ENCODE assay signal across 1 cellular context in the genomic region with DNA sequence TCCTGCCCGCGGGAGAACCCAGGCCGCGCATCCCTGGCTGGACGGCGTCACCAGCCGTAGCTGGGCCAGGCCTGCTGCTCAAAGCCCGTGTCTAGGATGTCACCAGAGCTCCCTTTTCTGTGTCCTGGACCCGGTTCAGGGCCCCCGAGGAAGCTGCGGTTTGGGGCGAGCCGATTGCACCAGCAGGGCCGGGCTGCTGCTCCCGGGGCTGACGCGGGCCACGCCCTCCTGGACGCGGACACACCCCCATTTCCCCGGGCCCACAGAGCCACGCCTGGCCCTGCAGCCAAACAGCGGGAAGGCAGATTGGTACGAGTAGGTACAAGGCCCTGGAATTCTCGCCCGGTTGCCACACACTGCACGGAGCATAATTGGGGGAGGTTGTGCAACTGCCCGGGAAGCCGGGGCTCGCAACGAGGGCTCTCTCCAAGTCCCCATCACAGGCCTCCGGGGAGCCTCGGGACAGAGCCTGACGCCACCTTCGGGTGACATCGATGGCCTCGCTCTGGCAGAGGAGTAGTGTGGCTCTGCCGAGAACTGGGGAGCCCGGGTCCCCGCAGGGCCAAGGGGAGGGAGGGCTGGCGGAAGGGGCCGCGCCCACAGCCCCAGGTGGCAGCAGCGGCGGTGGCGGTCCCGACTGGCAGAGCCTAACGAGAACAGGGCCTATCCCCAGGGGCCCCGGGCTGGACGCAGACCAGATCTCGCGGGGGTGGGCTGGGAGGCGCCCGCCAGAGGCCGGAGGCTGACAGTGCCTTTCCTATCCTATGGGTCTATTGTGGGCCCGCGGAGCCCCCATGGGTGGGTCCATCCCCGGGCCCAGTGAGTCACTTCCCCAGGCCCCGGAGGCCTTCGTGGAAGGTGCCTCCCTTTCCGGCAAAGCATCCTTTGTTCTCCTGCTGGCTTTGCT.
TF ChIP-seq lines count a peak whose summit lies in the region.

No MANE protein-coding gene starts in this region.

TF ChIP-seq in HepG2, 621 proteins besides CTCF, POLR2A, EP300 and RAD21 (continued from another document and continues in another):
- TF ChIP-seq KDM2A (CRISPR knock-in tag; IDR thresholded peaks at IDR 0.05; ENCODE audit: borderline replicate concordance, low read depth) (peak; percentile 40; the same call in 1 of the 2 replicates), RXRB (CRISPR knock-in tag; IDR thresholded peaks at IDR 0.05; ENCODE audit: borderline replicate concordance) (no peak), TGIF2 (CRISPR knock-in tag; IDR thresholded peaks at IDR 0.05) (0 out of 2 replicates have a peak, but pooled peaks have one; percentile 10), RBFOX2 (IDR thresholded peaks at IDR 0.05; ENCODE audit: low read depth, low read length) (peak; percentile 37; the same call in 1 of the 2 replicates), ZNF644 (CRISPR knock-in tag; IDR thresholded peaks at IDR 0.05; ENCODE audit: low read depth) (no peak), PHF21A (CRISPR knock-in tag; IDR thresholded peaks at IDR 0.05) (peak; percentile 32), FOSL2 (CRISPR knock-in tag; IDR thresholded peaks at IDR 0.05) (0 out of 2 replicates have a peak, but pooled peaks have one; percentile 33), ZNF558 (CRISPR knock-in tag; IDR thresholded peaks at IDR 0.05; ENCODE audit: borderline replicate concordance) (0 out of 2 replicates have a peak, but pooled peaks have one; percentile 48), UBTF (CRISPR knock-in tag; IDR thresholded peaks at IDR 0.05) (peak; percentile 79), GABPB1 (CRISPR knock-in tag; IDR thresholded peaks at IDR 0.05) (peak; percentile 51; the same call in 1 of the 2 replicates), GATAD2A (CRISPR knock-in tag; IDR thresholded peaks at IDR 0.05) (0 out of 2 replicates have a peak, but pooled peaks have one; percentile 7), MBD4 (IDR thresholded peaks at IDR 0.05; ENCODE audit: borderline replicate concordance, low read length) (no peak), ZNF160 (CRISPR knock-in tag; IDR thresholded peaks at IDR 0.05) (no peak), ZFAT (CRISPR knock-in tag; conservative IDR thresholded peaks at IDR 0.05) (no peak), NFKBIZ (CRISPR knock-in tag; IDR thresholded peaks at IDR 0.05) (no peak), PHF8 (CRISPR knock-in tag; IDR thresholded peaks at IDR 0.05) (peak; percentile 31; the same call in 1 of the 2 replicates), YEATS4 (CRISPR knock-in tag; IDR thresholded peaks at IDR 0.05; ENCODE audit: borderline replicate concordance) (peak; percentile 24; the same call in 1 of the 2 replicates), POLR2G (IDR thresholded peaks at IDR 0.05; ENCODE audit: low read depth, low read length) (peak; percentile 25; the same call in 1 of the 2 replicates), SP4 (CRISPR knock-in tag; IDR thresholded peaks at IDR 0.05) (peak; percentile 33; the same call in 1 of the 2 replicates), ZNF234 (CRISPR knock-in tag; conservative IDR thresholded peaks at IDR 0.05) (no peak), TEAD3 (CRISPR knock-in tag; optimal IDR thresholded peaks at IDR 0.05; ENCODE audit: borderline replicate concordance) (peak; percentile 27), SAP130 (CRISPR knock-in tag; IDR thresholded peaks at IDR 0.05; ENCODE audit: low read depth) (peak; percentile 22; the same call in 1 of the 2 replicates), SPEN (CRISPR knock-in tag; IDR thresholded peaks at IDR 0.05; ENCODE audit: low read depth) (peak; percentile 45; the same call in 1 of the 2 replicates), NONO (IDR thresholded peaks at IDR 0.05) (no peak), NONO (CRISPR knock-in tag; conservative IDR thresholded peaks at IDR 0.05) (peak; percentile 42; the same call in 1 of the 2 replicates), CHD2 (IDR thresholded peaks at IDR 0.05; ENCODE audit: low read depth, low read length) (0 out of 2 replicates have a peak, but pooled peaks have one; percentile 31), ZFX (CRISPR knock-in tag; IDR thresholded peaks at IDR 0.05; ENCODE audit: low read depth) (peak; percentile 57; the same call in 1 of the 2 replicates), ZNF274 (CRISPR knock-in tag; IDR thresholded peaks at IDR 0.05) (0 out of 2 replicates have a peak, but pooled peaks have one; percentile 31), ZNF687 (CRISPR knock-in tag; IDR thresholded peaks at IDR 0.05) (peak; percentile 73), ZFP37 (CRISPR knock-in tag; IDR thresholded peaks at IDR 0.05; ENCODE audit: borderline replicate concordance) (no peak), ZNF614 (CRISPR knock-in tag; IDR thresholded peaks at IDR 0.05; ENCODE audit: borderline replicate concordance) (no peak), ZNF235 (CRISPR knock-in tag; IDR thresholded peaks at IDR 0.05; ENCODE audit: borderline replicate concordance) (no peak), CEBPB (IDR thresholded peaks at IDR 0.05; ENCODE audit: borderline replicate concordance, low read depth, low read length) (peak; percentile 86), PHF20 (CRISPR knock-in tag; IDR thresholded peaks at IDR 0.05) (peak; percentile 22; the same call in 1 of the 2 replicates), ZNF777 (CRISPR knock-in tag; IDR thresholded peaks at IDR 0.05) (peak; percentile 75), ZFY (CRISPR knock-in tag; IDR thresholded peaks at IDR 0.05) (peak; percentile 67), ZNF121 (CRISPR knock-in tag; IDR thresholded peaks at IDR 0.05) (0 out of 2 replicates have a peak, but pooled peaks have one; percentile 2), SP5 (CRISPR knock-in tag; IDR thresholded peaks at IDR 0.05; ENCODE audit: borderline replicate concordance, low read depth) (no peak), SATB2 (CRISPR knock-in tag; IDR thresholded peaks at IDR 0.05) (no peak), LCORL (IDR thresholded peaks at IDR 0.05) (no peak), LCORL (CRISPR knock-in tag; IDR thresholded peaks at IDR 0.05) (peak; percentile 73)
- TF ChIP-seq, protein P1, sequence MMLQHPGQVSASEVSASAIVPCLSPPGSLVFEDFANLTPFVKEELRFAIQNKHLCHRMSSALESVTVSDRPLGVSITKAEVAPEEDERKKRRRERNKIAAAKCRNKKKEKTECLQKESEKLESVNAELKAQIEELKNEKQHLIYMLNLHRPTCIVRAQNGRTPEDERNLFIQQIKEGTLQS (CRISPR knock-in tag; IDR thresholded peaks at IDR 0.05), result 0 out of 2 replicates have a peak, but pooled peaks have one; percentile 8
- TF ChIP-seq, protein P2, sequence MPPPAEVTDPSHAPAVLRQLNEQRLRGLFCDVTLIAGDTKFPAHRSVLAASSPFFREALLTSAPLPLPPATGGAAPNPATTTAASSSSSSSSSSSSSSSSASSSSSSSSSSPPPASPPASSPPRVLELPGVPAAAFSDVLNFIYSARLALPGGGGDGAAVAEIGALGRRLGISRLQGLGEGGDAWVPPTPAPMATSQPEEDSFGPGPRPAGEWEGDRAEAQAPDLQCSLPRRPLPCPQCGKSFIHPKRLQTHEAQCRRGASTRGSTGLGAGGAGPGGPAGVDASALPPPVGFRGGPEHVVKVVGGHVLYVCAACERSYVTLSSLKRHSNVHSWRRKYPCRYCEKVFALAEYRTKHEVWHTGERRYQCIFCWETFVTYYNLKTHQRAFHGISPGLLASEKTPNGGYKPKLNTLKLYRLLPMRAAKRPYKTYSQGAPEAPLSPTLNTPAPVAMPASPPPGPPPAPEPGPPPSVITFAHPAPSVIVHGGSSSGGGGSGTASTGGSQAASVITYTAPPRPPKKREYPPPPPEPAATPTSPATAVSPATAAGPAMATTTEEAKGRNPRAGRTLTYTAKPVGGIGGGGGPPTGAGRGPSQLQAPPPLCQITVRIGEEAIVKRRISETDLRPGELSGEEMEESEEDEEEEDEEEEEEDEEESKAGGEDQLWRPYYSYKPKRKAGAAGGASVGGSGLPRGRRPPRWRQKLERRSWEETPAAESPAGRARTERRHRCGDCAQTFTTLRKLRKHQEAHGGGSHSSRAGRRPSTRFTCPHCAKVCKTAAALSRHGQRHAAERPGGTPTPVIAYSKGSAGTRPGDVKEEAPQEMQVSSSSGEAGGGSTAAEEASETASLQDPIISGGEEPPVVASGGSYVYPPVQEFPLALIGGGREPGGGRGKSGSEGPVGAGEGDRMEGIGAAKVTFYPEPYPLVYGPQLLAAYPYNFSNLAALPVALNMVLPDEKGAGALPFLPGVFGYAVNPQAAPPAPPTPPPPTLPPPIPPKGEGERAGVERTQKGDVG (CRISPR knock-in tag; IDR thresholded peaks at IDR 0.05; ENCODE audit: borderline replicate concordance), result no peak
- TF ChIP-seq, protein P3, sequence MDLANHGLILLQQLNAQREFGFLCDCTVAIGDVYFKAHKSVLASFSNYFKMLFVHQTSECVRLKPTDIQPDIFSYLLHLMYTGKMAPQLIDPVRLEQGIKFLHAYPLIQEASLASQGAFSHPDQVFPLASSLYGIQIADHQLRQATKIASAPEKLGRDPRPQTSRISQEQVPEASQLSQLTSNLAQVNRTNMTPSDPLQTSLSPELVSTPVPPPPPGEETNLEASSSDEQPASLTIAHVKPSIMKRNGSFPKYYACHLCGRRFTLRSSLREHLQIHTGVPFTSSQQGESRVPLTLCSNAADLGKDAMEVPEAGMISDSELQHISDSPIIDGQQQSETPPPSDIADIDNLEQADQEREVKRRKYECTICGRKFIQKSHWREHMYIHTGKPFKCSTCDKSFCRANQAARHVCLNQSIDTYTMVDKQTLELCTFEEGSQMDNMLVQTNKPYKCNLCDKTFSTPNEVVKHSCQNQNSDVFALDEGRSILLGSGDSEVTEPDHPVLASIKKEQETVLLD (CRISPR knock-in tag; IDR thresholded peaks at IDR 0.05; ENCODE audit: low read depth), result 0 out of 2 replicates have a peak, but pooled peaks have one; percentile 41
- TF ChIP-seq, protein P4, sequence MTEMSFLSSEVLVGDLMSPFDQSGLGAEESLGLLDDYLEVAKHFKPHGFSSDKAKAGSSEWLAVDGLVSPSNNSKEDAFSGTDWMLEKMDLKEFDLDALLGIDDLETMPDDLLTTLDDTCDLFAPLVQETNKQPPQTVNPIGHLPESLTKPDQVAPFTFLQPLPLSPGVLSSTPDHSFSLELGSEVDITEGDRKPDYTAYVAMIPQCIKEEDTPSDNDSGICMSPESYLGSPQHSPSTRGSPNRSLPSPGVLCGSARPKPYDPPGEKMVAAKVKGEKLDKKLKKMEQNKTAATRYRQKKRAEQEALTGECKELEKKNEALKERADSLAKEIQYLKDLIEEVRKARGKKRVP (CRISPR knock-in tag; IDR thresholded peaks at IDR 0.05), result peak in 1 of 2 experiments; percentile 75; a peak in 2 of 4 replicates
- TF ChIP-seq, protein P5, sequence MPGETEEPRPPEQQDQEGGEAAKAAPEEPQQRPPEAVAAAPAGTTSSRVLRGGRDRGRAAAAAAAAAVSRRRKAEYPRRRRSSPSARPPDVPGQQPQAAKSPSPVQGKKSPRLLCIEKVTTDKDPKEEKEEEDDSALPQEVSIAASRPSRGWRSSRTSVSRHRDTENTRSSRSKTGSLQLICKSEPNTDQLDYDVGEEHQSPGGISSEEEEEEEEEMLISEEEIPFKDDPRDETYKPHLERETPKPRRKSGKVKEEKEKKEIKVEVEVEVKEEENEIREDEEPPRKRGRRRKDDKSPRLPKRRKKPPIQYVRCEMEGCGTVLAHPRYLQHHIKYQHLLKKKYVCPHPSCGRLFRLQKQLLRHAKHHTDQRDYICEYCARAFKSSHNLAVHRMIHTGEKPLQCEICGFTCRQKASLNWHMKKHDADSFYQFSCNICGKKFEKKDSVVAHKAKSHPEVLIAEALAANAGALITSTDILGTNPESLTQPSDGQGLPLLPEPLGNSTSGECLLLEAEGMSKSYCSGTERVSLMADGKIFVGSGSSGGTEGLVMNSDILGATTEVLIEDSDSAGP (CRISPR knock-in tag; IDR thresholded peaks at IDR 0.05; ENCODE audit: borderline replicate concordance), result peak; percentile 65; the same call in 1 of the 2 replicates
- TF ChIP-seq, protein P6, sequence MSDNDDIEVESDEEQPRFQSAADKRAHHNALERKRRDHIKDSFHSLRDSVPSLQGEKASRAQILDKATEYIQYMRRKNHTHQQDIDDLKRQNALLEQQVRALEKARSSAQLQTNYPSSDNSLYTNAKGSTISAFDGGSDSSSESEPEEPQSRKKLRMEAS (IDR thresholded peaks at IDR 0.05), result peak; percentile 44; the same call in 1 of the 2 replicates
